ENCODE assay signal across 9 cellular contexts in the genomic region with DNA sequence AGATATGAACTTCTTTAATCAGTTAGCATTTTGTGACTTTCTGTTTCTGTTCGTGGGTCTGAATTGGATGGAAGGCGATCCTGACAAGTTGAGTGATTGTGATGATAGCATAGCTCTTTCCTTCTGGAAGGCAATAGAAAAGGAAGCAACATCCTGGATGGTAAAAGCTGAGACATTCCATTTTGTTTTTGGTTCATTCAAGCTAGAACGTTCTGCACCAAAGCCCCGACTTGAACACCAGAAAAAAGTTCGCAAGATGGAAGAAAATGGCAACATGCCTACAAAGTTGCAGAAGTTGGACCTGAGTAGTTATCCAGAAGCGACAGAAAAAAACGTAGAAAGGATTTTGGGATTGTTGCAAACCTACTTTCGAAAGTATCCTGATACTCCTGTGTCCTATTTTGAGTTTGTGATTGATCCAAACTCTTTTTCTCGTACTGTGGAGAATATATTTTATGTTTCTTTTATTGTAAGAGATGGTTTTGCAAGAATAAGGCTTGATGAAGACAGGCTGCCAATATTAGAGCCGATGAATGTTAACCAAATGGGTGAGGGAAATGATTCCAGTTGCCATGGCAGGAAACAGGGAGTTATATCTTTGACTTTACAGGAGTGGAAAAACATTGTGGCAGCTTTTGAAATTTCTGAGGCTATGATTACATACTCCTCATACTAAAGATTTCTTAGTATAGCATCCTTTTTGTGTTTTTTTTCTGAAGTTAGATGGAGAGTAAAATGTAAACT. TPM values are rescaled to one million over a fixed set of nuclear protein-coding genes. Genes with fewer than 3 reads are reported as not detected.
DNase-seq lines count a peak whose midpoint lies in the region; ATAC-seq and TF ChIP-seq lines count a peak whose summit lies in the region.
"Had no signal": no experiment of that assay in that cellular context is flagged by ENCODE, and none has a peak within 500 bp of the region (broad histone marks: within the 10 kb centered on the region; RNA-seq: fewer than 3 reads in every experiment).

No MANE protein-coding gene starts in this region.

- H3K4me1 ChIP-seq in breast epithelium, result peaks cover 0 to 2% of the 10 kb centered on the region in 2 donors
- H3K4me1 ChIP-seq in mononuclear cell (ENCODE audit: insufficient read depth, low read length), result peaks cover 25% of the 10 kb centered on the region
- peaks cover 24 to 71% (median 41%) of the 10 kb centered on the region in 4 donors for H3K4me1 ChIP-seq in upper lobe of left lung

- TF ChIP-seq CTCF in breast epithelium (IDR thresholded peaks at IDR 0.05) (no peak), MCF 10A (IDR thresholded peaks at IDR 0.05; ENCODE audit: unreplicated experiment) (no peak), chondrocyte (IDR thresholded peaks at IDR 0.05) (no peak), upper lobe of left lung (IDR thresholded peaks at IDR 0.05) (no peak)

- DNase-seq in breast epithelium (ENCODE audit: low spot score in 2 of 2) (no peak), MCF 10A (ENCODE audit: unreplicated experiment) (no peak), chondrocyte (ENCODE audit: low spot score) (no peak), upper lobe of left lung (no peak), AG08396 (ENCODE audit: low spot score) (no peak), NCI-H146 treated with DMSO at 0.1 percent for 48 hours (lab: John Stamatoyannopoulos, UW; ENCODE audit: unreplicated experiment) (no peak)
- no peak for DNase-seq in central memory CD4-positive, alpha-beta T cell

- TF ChIP-seq POLR2A in breast epithelium (IDR thresholded peaks at IDR 0.05) (no peak), upper lobe of left lung (IDR thresholded peaks at IDR 0.05) (no peak)

- no peaks in the 10 kb centered on the region for H3K27me3 ChIP-seq in breast epithelium
- no peaks in the 10 kb centered on the region for H3K27me3 ChIP-seq in mononuclear cell (ENCODE audit: insufficient read depth, low read length)
- no peaks in the 10 kb centered on the region for H3K27me3 ChIP-seq in upper lobe of left lung

- intact Hi-C loops in breast epithelium (cut with DNase I; ENCODE audit: low total_unique reads), result loop anchor here (1.0 kb wide), 1 partner anchor 16 kb away; no protein-coding TSS in a partner anchor
- intact Hi-C loops in MCF 10A (cut with micrococcal nuclease), result no loop called here

- POLR2A ChIA-PET in MCF 10A (lab: Yijun Ruan, JAX), result interaction anchor here (1.4 to 3.0 kb wide), 2 partner anchors 15 to 85 kb away, joined by 5 to 11 read pairs; no protein-coding TSS in a partner anchor

- CTCF ChIA-PET in MCF 10A (lab: Yijun Ruan, JAX), result interaction anchor here (0.9 kb wide), 1 partner anchor 125 kb away, joined by 3 read pairs; no protein-coding TSS in a partner anchor

- no peaks in the 10 kb centered on the region for H3K9me3 Mint-ChIP-seq in MCF 10A (ENCODE audit: unreplicated experiment)
- no peaks in the 10 kb centered on the region for H3K9me3 Mint-ChIP-seq in chondrocyte (ENCODE audit: low read depth)

- H3K36me3 ChIP-seq in breast epithelium, result no peaks in the 10 kb centered on the region
- H3K36me3 ChIP-seq in upper lobe of left lung, result peaks cover 0 to 42% (median 7%) of the 10 kb centered on the region in 4 donors

- no peaks in the 10 kb centered on the region for H3K9me3 ChIP-seq in breast epithelium
- no peaks in the 10 kb centered on the region for H3K9me3 ChIP-seq in mononuclear cell (ENCODE audit: low read depth, low read length)
- no peaks in the 10 kb centered on the region for H3K9me3 ChIP-seq in upper lobe of left lung
- H3K9me3 ChIP-seq: SK-N-SH had no signal

- H3K27ac Mint-ChIP-seq in MCF 10A (ENCODE audit: low read depth, unreplicated experiment), result no peak overlapping the region
- H3K27ac Mint-ChIP-seq in chondrocyte (ENCODE audit: unreplicated experiment), result peak overlapping the region; percentile 52

- H3K36me3 Mint-ChIP-seq in MCF 10A (ENCODE audit: insufficient read depth, unreplicated experiment), result peaks cover 58% of the 10 kb centered on the region
- peaks cover 3% of the 10 kb centered on the region for H3K36me3 Mint-ChIP-seq in chondrocyte (ENCODE audit: low read depth)

- peak overlapping the region; percentile 42 to 81 (median 51) for H3K4me3 ChIP-seq in breast epithelium
- H3K4me3 ChIP-seq in mononuclear cell (ENCODE audit: low read length), result peak overlapping the region; percentile 47
- H3K4me3 ChIP-seq in upper lobe of left lung, result peak overlapping the region in 3 of 4 donors; percentile 43 to 53 (median 53)

- no peak for TF ChIP-seq EP300 in upper lobe of left lung (IDR thresholded peaks at IDR 0.05)

- no peaks in the 10 kb centered on the region for H3K27me3 Mint-ChIP-seq in MCF 10A (ENCODE audit: insufficient read depth, unreplicated experiment)
- H3K27me3 Mint-ChIP-seq in chondrocyte (ENCODE audit: low read depth), result no peaks in the 10 kb centered on the region

- ATAC-seq in upper lobe of left lung (ENCODE audit: low FRiP score in 2 of 2), result no peak

- WGBS in upper lobe of left lung, 2 donors, result 79 to 80% methylated on average over 10 of the region's 10 CpGs

- H3K4me1 Mint-ChIP-seq in MCF 10A (ENCODE audit: insufficient read depth, unreplicated experiment), result peaks cover 32% of the 10 kb centered on the region
- peaks cover 70% of the 10 kb centered on the region for H3K4me1 Mint-ChIP-seq in chondrocyte (ENCODE audit: low read depth)

- peak overlapping the region; percentile 80 to 92 for H3K27ac ChIP-seq in breast epithelium
- H3K27ac ChIP-seq in upper lobe of left lung, result peak overlapping the region; percentile 48 to 83 (median 70)

- BruUV-seq in MCF 10A (replicated peaks; lab: Mats Ljungman, UMichigan), result no TSS peak

- no peak overlapping the region for H3K4me3 Mint-ChIP-seq in MCF 10A (ENCODE audit: unreplicated experiment)
- H3K4me3 Mint-ChIP-seq in chondrocyte (ENCODE audit: unreplicated experiment), result no peak overlapping the region

RNA-seq across cellular contexts. Expression of gene EID3, which starts 0.9 kb away (rescaled TPM):
- total RNA-seq in breast epithelium (10 to 100 TPM in 2 of 3 donors, 1 to 10 TPM in 1; 6.7 to 13.3 (median 12.1) TPM), MCF 10A (2022) (1.6 and 3.0 TPM in 2 replicates), chondrocyte (1.3 to 1.8 TPM (median 1.5 TPM) in 3 replicates), mononuclear cell (19.9 TPM), upper lobe of left lung (10 to 100 TPM in 3 of 6 donors, 1 to 10 TPM in 3; 2.5 to 62.9 (median 13.9) TPM)
